In the genomic region with DNA sequence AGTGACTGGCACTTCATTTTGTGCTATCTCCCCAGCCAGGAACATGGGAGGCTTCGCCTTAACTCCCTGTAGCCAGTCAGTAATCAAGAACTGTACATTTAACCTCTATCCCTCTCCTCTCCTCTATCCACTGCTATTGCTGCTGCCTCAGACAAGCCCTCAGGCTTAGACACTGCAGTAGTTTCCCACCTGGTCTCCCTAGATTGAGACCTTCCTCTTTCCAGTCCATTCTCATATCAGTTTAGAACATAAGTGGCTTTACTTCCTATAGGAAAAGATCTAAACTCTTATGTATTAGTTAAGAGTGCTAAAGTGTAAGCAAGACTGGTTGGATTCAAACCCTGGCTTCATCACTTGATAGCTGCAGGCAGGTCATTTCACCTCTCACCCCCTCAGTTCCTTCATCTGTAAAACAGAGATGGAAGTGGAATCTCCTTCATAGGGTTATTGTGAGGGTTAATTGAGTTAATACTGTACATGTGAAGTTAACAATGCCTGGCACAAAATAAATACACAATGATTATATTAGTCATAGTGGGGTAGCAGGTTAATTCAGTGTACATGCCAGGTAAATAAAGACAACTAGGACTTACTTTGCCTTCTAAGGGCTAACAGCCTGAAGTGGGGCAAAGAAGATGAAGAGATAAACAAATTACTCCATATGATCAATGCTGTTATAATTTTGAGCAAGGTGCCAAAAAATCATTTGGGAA, we compare ENCODE assay signal across 1 cellular context.
TF ChIP-seq lines count a peak whose summit lies in the region.

No MANE protein-coding gene starts in this region.

TF ChIP-seq in K562, 482 proteins besides CTCF, POLR2A, EP300 and RAD21 (continued from another document):
- TF ChIP-seq CLOCK (CRISPR knock-in tag; IDR thresholded peaks at IDR 0.05; ENCODE audit: borderline replicate concordance) = no peak
- TF ChIP-seq MAZ (CRISPR knock-in tag; conservative IDR thresholded peaks at IDR 0.05 in 1 of 2, IDR thresholded peaks at IDR 0.05 in 1 of 2) = no peak
- TF ChIP-seq, protein P1, sequence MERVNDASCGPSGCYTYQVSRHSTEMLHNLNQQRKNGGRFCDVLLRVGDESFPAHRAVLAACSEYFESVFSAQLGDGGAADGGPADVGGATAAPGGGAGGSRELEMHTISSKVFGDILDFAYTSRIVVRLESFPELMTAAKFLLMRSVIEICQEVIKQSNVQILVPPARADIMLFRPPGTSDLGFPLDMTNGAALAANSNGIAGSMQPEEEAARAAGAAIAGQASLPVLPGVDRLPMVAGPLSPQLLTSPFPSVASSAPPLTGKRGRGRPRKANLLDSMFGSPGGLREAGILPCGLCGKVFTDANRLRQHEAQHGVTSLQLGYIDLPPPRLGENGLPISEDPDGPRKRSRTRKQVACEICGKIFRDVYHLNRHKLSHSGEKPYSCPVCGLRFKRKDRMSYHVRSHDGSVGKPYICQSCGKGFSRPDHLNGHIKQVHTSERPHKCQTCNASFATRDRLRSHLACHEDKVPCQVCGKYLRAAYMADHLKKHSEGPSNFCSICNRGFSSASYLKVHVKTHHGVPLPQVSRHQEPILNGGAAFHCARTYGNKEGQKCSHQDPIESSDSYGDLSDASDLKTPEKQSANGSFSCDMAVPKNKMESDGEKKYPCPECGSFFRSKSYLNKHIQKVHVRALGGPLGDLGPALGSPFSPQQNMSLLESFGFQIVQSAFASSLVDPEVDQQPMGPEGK (CRISPR knock-in tag; IDR thresholded peaks at IDR 0.05; ENCODE audit: borderline replicate concordance) = no peak
- TF ChIP-seq ZNF444 (CRISPR knock-in tag; IDR thresholded peaks at IDR 0.05) = no peak
- no peak for TF ChIP-seq GTF3C2 (IDR thresholded peaks at IDR 0.05; ENCODE audit: borderline replicate concordance, extremely low read depth, insufficient read length)
- TF ChIP-seq ZNF561 (CRISPR knock-in tag; conservative IDR thresholded peaks at IDR 0.05) = no peak
- TF ChIP-seq KAT2B (IDR thresholded peaks at IDR 0.05; ENCODE audit: low read depth, low read length) = no peak
- peak; percentile 60; the same call in 1 of the 2 replicates for TF ChIP-seq TEAD4 (IDR thresholded peaks at IDR 0.05; ENCODE audit: low read length)
- TF ChIP-seq TEAD4 (CRISPR knock-in tag; IDR thresholded peaks at IDR 0.05; ENCODE audit: borderline replicate concordance) = no peak
- no peak for TF ChIP-seq ZNF707 (CRISPR knock-in tag; conservative IDR thresholded peaks at IDR 0.05)
- TF ChIP-seq LARP7 (IDR thresholded peaks at IDR 0.05) = no peak
TF ChIP-seq in K562: peak in this region for 12.
